8 cellular contexts compared by ENCODE assay signal in the genomic region with DNA sequence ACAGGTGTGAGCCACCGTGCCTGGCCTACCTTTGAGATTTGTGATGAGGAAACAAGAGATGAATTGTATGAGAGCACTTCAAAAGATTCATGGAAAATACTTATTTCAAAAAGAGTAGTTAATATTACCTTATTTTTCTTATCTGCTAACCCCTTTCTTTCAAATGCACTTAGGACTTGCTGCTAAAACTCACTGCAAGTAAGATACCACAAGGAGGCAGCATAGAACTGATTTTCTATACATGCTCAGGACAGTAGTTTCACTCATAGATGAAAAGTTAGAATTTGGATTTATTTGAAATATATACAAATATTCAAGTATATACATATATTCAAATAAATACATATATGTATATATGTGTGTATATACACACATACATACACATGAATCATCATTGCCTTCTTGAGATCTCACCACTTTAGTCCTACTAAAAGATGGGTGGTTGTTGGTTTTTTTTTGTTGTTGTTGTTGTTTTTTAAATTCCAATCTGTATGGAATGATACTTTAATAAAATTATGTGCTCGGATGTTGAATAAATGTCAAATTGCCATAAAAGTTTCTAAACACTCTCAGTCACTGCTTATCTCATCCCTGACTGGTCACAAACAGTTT. TPM values are rescaled to one million over a fixed set of nuclear protein-coding genes. Genes with fewer than 3 reads are reported as not detected.
DNase-seq lines count a peak whose midpoint lies in the region; ATAC-seq and TF ChIP-seq lines count a peak whose summit lies in the region.

No MANE protein-coding gene starts in this region.

- TF ChIP-seq CTCF in AG09309 (IDR thresholded peaks at IDR 0.05; ENCODE audit: control insufficient read depth, insufficient read depth, low read depth, low read length, missing control alignments): peak; percentile 62
- peak; percentile 44 for TF ChIP-seq CTCF in mucosa of descending colon (IDR thresholded peaks at IDR 0.05)

- H3K36me3 ChIP-seq in mucosa of descending colon (ENCODE audit: low read depth): peaks cover 8% of the 10 kb centered on the region

- no peaks in the 10 kb centered on the region for H3K9me3 ChIP-seq in mucosa of descending colon

- ATAC-seq in mucosa of descending colon (no peak), GM18505 (IDR thresholded peaks at IDR 0.05; ENCODE audit: unreplicated experiment) (no peak), GM18867 (IDR thresholded peaks at IDR 0.05; ENCODE audit: unreplicated experiment) (no peak)

- DNase-seq in AG09309 (ENCODE audit: low read depth) (peak; percentile 46), GM03348 (ENCODE audit: low spot score) (peak; percentile 66), NOMO-1 treated with DMSO at 0.1 percent for 48 hours (lab: John Stamatoyannopoulos, UW; ENCODE audit: unreplicated experiment) (peak; percentile 68), mucosa of descending colon (no peak), activated gamma-delta T cell treated with Interleukin-2 at 50 U/mL for 16 hours (no peak)
- peak; percentile 43 for DNase-seq in central memory CD4-positive, alpha-beta T cell

- H3K4me3 ChIP-seq in AG09309 (ENCODE audit: control insufficient read depth, low read depth, low read length) (no peak overlapping the region), mucosa of descending colon (no peak overlapping the region)

- H3K4me1 ChIP-seq in mucosa of descending colon (ENCODE audit: low read depth): peaks cover 13% of the 10 kb centered on the region

- intact Hi-C loops in mucosa of descending colon (cut with DNase I, micrococcal nuclease): no loop called here

- no peak for TF ChIP-seq POLR2A in GM18505 (IDR thresholded peaks at IDR 0.05; ENCODE audit: borderline replicate concordance, extremely low read depth, insufficient read depth, insufficient read length)

RNA-seq across cellular contexts. Expression of a gene that starts 2.4 kb away (rescaled TPM):
- total RNA-seq in mucosa of descending colon: 10 to 100 TPM; 45.5 to 75.2 (median 54.6) TPM

RNA-seq across cellular contexts. Expression of a gene that starts 33.2 kb away (rescaled TPM):
- not detected for total RNA-seq in mucosa of descending colon

RNA-seq across cellular contexts. Expression of a gene that starts 54.3 kb away (rescaled TPM):
- total RNA-seq in mucosa of descending colon: 10 to 100 TPM; 26.8 to 43.7 (median 34.9) TPM

Comparison
In these comparisons a context has a peak if more than half of its experiments do, and no peak if none do; other contexts are left out.
1. DNase-seq: peak in AG09309 (single experiment), GM03348 (single experiment), NOMO-1 treated with DMSO at 0.1 percent for 48 hours (single experiment) and central memory CD4-positive, alpha-beta T cell (single experiment); none in mucosa of descending colon (0 of 3) and activated gamma-delta T cell treated with Interleukin-2 at 50 U/mL for 16 hours (single experiment).